Comparison of ENCODE assay signal across 10 cellular contexts in the genomic region with DNA sequence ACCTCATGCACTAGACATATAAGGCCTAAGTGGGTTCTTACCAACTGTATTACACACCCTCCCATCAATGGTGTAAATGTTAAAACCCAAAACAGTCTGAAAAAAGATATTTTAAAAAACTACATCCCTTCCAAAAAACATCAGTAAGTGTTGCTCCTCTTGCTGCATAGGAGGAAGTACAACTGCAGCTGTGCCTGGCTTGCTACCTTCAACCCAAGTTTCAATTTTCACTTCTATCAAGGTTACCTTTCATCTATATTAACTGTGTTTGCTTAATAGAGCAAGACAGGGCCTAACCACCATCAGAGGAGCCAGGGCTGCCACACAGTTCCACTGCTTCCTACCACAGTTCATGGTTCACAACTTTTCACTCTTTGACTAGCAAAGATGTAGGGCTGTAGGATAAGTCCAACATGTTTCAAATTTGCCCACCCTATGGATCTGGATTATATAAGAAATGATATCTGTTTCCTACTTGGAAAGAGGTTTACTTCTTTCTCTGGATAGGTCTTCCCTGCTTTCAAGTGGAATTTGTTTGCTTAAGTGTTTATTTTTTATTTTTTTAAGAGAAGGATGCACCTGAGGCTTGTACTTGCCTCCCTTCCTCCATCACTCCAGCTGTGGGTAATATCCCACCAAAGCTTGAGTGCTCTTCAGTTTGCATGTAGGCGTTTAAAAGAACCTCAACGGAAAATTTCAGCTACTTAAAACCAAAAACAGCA. TPM values are rescaled to one million over a fixed set of nuclear protein-coding genes. Genes with fewer than 3 reads are reported as not detected.
A peak's percentile ranks its signal among the peaks of the same experiment; 100 is the strongest.
DNase-seq lines count a peak whose midpoint lies in the region; ATAC-seq, FAIRE-seq and TF ChIP-seq lines count a peak whose summit lies in the region.
"Had no signal": no experiment of that assay in that cellular context is flagged by ENCODE, and none has a peak within 500 bp of the region (broad histone marks: within the 10 kb centered on the region; RNA-seq: fewer than 3 reads in every experiment).

No MANE protein-coding gene starts in this region.

- H3K36me3 Mint-ChIP-seq in immature natural killer cell = peaks cover 24 to 35% (median 26%) of the 10 kb centered on the region in 3 donors
- H3K36me3 Mint-ChIP-seq in CD14-positive monocyte = no peaks in the 10 kb centered on the region

- H3K27ac Mint-ChIP-seq in immature natural killer cell (peak overlapping the region; percentile 27 to 94 (median 88)), CD14-positive monocyte (peak overlapping the region in 1 of 7 donors; percentile 8)

- ATAC-seq in GM18508 (IDR thresholded peaks at IDR 0.05; ENCODE audit: insufficient read depth, unreplicated experiment) (peak; percentile 56), GM21423 (IDR thresholded peaks at IDR 0.05; ENCODE audit: unreplicated experiment) (peak; percentile 90), HG03520 (IDR thresholded peaks at IDR 0.05; ENCODE audit: unreplicated experiment) (peak; percentile 77)

- no peaks in the 10 kb centered on the region for H3K9me3 Mint-ChIP-seq in immature natural killer cell
- H3K9me3 Mint-ChIP-seq in CD14-positive monocyte = no peaks in the 10 kb centered on the region

- H3K4me3 Mint-ChIP-seq in immature natural killer cell = peak overlapping the region in 4 of 5 donors; percentile 33 to 51 (median 39)
- no peak overlapping the region for H3K4me3 Mint-ChIP-seq in CD14-positive monocyte

- H3K9ac ChIP-seq in kidney (ENCODE audit: low read length in 2 of 2) = no peak overlapping the region

- no peaks in the 10 kb centered on the region for H3K4me1 ChIP-seq in kidney (ENCODE audit: control insufficient read depth in 1 of 2, insufficient read depth in 1 of 2, low read depth in 1 of 2, low read length in 2 of 2)

- intact Hi-C loops in CD14-positive monocyte (cut with micrococcal nuclease) (no loop called here), kidney (cut with DNase I) (no loop called here)

- H3K4me1 Mint-ChIP-seq in immature natural killer cell (peaks cover 50 to 73% of the 10 kb centered on the region in 2 donors), CD14-positive monocyte (no peaks in the 10 kb centered on the region)

- H3K27ac ChIP-seq in kidney (ENCODE audit: low read depth in 2 of 2, low read length in 2 of 2) = no peak overlapping the region
- H3K27ac ChIP-seq: epithelial cell of prostate had no signal

- FAIRE-seq in kidney (lab: Jason Lieb, UNC) = no peak

- DNase-seq in immature natural killer cell (peak in 1 of 3 donors; percentile 21), HuH-7 (ENCODE audit: low spot score) (no peak), globus pallidus (ENCODE audit: low spot score) (no peak), CD14-positive monocyte (ENCODE audit: low spot score) (no peak), kidney (no peak)

- H3K27me3 Mint-ChIP-seq in immature natural killer cell (ENCODE audit: low read depth in 3 of 3) (no peaks in the 10 kb centered on the region), CD14-positive monocyte (ENCODE audit: low read depth in 3 of 3) (peaks cover 25 to 46% (median 31%) of the 10 kb centered on the region in 3 donors)

- H3K9me3 ChIP-seq in kidney (ENCODE audit: control insufficient read depth in 1 of 2, low read length in 2 of 2) = no peaks in the 10 kb centered on the region

- H3K4me3 ChIP-seq in kidney (ENCODE audit: low read length in 2 of 2) = no peak overlapping the region

- no peaks in the 10 kb centered on the region for H3K36me3 ChIP-seq in kidney (ENCODE audit: control insufficient read depth in 1 of 2, insufficient read depth in 2 of 2, low read length in 2 of 2)

- TF ChIP-seq CTCF in CD14-positive monocyte (IDR thresholded peaks at IDR 0.05) (no peak), kidney (IDR thresholded peaks at IDR 0.05; ENCODE audit: borderline replicate concordance, extremely low read depth, insufficient read depth) (no peak)

RNA-seq across cellular contexts. Expression of a gene that starts 56.7 kb away (rescaled TPM):
- polyA plus RNA-seq in immature natural killer cell = not detected
- not detected for polyA plus RNA-seq in CD14-positive monocyte
- total RNA-seq in kidney = 72.5 TPM
- 20.9 TPM for polyA plus RNA-seq in kidney (ENCODE audit: insufficient read depth, low read depth, low replicate concordance)
- total RNA-seq: myocyte had no signal

Comparison
In these comparisons a context has a peak if more than half of its experiments do, and no peak if none do; other contexts are left out.
1. H3K4me3 Mint-ChIP-seq: peak in immature natural killer cell (4 of 5); none in CD14-positive monocyte (0 of 2).
2. RNA of a gene that starts 56.7 kb away (polyA plus RNA-seq): 20.9 TPM in kidney (single experiment); not detected in immature natural killer cell and not detected in CD14-positive monocyte; every median in the first group is over 10 times any median in the second.
3. Peak in every context shown above with its lines, with median percentiles within 50 percentile points of each other: ATAC-seq.